Comparison of ENCODE assay signal across 15 cellular contexts in the genomic region with DNA sequence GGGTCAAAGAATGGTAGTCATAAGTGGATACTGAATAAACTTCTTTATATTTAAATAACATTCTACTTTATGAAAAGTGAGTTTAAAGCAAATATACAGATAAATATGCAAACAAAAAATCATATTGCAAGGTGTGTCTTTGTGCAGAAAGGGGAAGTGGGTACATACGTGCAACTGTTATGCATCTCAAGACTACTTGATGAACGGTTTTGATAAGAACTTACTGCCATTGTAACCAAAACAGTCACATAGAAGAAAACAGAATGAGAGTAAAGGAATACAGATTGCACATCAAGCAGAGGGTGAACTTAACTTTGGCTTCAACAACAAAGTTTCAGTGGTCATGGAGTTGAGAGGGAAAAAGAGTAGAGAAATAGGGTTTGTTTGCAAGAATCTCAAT. TPM values are rescaled to one million over a fixed set of nuclear protein-coding genes. Genes with fewer than 3 reads are reported as not detected.
DNase-seq lines count a peak whose midpoint lies in the region; ATAC-seq, FAIRE-seq and TF ChIP-seq lines count a peak whose summit lies in the region.
"Had no signal": no experiment of that assay in that cellular context is flagged by ENCODE, and none has a peak within 500 bp of the region (broad histone marks: within the 10 kb centered on the region; RNA-seq: fewer than 3 reads in every experiment).

No MANE protein-coding gene starts in this region.

- no peak overlapping the region for H3K4me3 ChIP-seq in K562
- H3K4me3 ChIP-seq: GM23338, SJSA1, spleen, tibial artery had no signal

- H3K9me3 ChIP-seq in K562 (replicated peaks; ENCODE audit: control insufficient read depth, insufficient read depth, low read depth, low read length) = no peaks in the 10 kb centered on the region
- H3K9me3 ChIP-seq: SJSA1, spleen, tibial artery had no signal

- no peaks in the 10 kb centered on the region for H3K9me1 ChIP-seq in K562 (ENCODE audit: control insufficient read depth, insufficient read depth, low read length)

- H4K20me1 ChIP-seq in K562 (replicated peaks; ENCODE audit: control insufficient read depth, insufficient read depth, low read length) = no peaks in the 10 kb centered on the region

- H3K27me3 ChIP-seq in K562 (ENCODE audit: control insufficient read depth in 2 of 2, insufficient read depth in 2 of 2, low read length in 2 of 2) = peaks cover 0 to 3% of the 10 kb centered on the region in 2 experiments; a peak in 1 of 5 replicates
- H3K27me3 ChIP-seq: spleen, tibial artery had no signal

- TF ChIP-seq POLR2A in GM18505 (IDR thresholded peaks at IDR 0.05; ENCODE audit: borderline replicate concordance, extremely low read depth, insufficient read depth, insufficient read length) (no peak), K562 (conservative IDR thresholded peaks at IDR 0.05) (no peak)

- H3K4me2 ChIP-seq in K562 (ENCODE audit: insufficient read depth, low read length) = no peak overlapping the region
- H3K4me2 ChIP-seq: GM23338 had no signal

- 0% methylated on average over 2 of the region's 2 CpGs for WGBS in K562 (ENCODE audit: insufficient coverage, low coverage, missing lambda C conversion rate)

- no peak overlapping the region for H3K27ac ChIP-seq in K562 (ENCODE audit: extremely low read depth, low read depth, low read length)
- H3K27ac ChIP-seq: SJSA1, tibial artery had no signal

- H3K4me1 ChIP-seq in K562 (replicated peaks in 1 of 2; ENCODE audit: control insufficient read depth in 2 of 2, insufficient read depth in 2 of 2, low read length in 2 of 2) = no peaks in the 10 kb centered on the region
- H3K4me1 ChIP-seq: SJSA1, tibial artery had no signal

- POLR2A ChIA-PET in K562 (lab: Yijun Ruan, JAX) = no interaction called here

- FAIRE-seq in K562 (lab: Jason Lieb, UNC) = no peak

- no peaks in the 10 kb centered on the region for H3K36me3 ChIP-seq in K562 (ENCODE audit: control insufficient read depth, insufficient read depth, low read length)
- H3K36me3 ChIP-seq: SJSA1, spleen, tibial artery had no signal

- no peaks in the 10 kb centered on the region for H3K79me2 ChIP-seq in K562 (ENCODE audit: control insufficient read depth, insufficient read depth, low read length)

- TF ChIP-seq EP300 in K562 (IDR thresholded peaks at IDR 0.05; ENCODE audit: low read length) = no peak

- no peak overlapping the region for H3K9ac ChIP-seq in K562 (ENCODE audit: insufficient read depth in 1 of 2, low read depth in 2 of 2, low read length in 2 of 2)

- no peak for TF ChIP-seq CTCF in K562 (IDR thresholded peaks at IDR 0.05 in 2 of 3, conservative IDR thresholded peaks at IDR 0.05 in 1 of 3; ENCODE audit: insufficient read depth in 2 of 3, low read depth in 1 of 3, low read length in 3 of 3)

- peak; percentile 35 for ATAC-seq in GM18505 (IDR thresholded peaks at IDR 0.05; ENCODE audit: unreplicated experiment)
- peak; percentile 42 for ATAC-seq in GM19395 (IDR thresholded peaks at IDR 0.05; ENCODE audit: unreplicated experiment)
- peak; percentile 35 for ATAC-seq in HG03521 (IDR thresholded peaks at IDR 0.05; ENCODE audit: unreplicated experiment)
- ATAC-seq in K562 = no peak
- ATAC-seq: GM23338 had no signal

- no peak for DNase-seq in K562 (ENCODE audit: extremely low read depth in 1 of 4, low spot score in 3 of 4)
- no peak for DNase-seq in Ammon's horn (ENCODE audit: low spot score)
- no peak for DNase-seq in DMS 273 (lab: John Stamatoyannopoulos, UW; ENCODE audit: unreplicated experiment)
- no peak for DNase-seq in posterior cingulate gyrus
- DNase-seq: effector CD8-positive, alpha-beta T cell; foreskin fibroblast; IMR-90; NCI-H187; spleen; tibial artery had no signal

- CTCF ChIA-PET in K562 (lab: Yijun Ruan, JAX; ENCODE audit: low intra/inter-chr PET ratio) = no interaction called here

- TF ChIP-seq RAD21 in K562 (CRISPR knock-in tag; conservative IDR thresholded peaks at IDR 0.05 in 1 of 2, IDR thresholded peaks at IDR 0.05 in 1 of 2) = no peak

- no TSS peak for BruUV-seq in K562 (replicated peaks; lab: Mats Ljungman, UMichigan)

- H2AFZ ChIP-seq in K562 (ENCODE audit: low read depth, low read length) = no peak overlapping the region
- H2AFZ ChIP-seq: GM23338 had no signal

- in situ Hi-C loops in K562 (cut with MboI) = no loop called here

- intact Hi-C loops in K562 (cut with micrococcal nuclease) = no loop called here
- intact Hi-C loops in posterior cingulate gyrus (cut with DNase I) = no loop called here

TF ChIP-seq in K562, 482 proteins besides CTCF, POLR2A, EP300 and RAD21:
- TF ChIP-seq, protein P1, sequence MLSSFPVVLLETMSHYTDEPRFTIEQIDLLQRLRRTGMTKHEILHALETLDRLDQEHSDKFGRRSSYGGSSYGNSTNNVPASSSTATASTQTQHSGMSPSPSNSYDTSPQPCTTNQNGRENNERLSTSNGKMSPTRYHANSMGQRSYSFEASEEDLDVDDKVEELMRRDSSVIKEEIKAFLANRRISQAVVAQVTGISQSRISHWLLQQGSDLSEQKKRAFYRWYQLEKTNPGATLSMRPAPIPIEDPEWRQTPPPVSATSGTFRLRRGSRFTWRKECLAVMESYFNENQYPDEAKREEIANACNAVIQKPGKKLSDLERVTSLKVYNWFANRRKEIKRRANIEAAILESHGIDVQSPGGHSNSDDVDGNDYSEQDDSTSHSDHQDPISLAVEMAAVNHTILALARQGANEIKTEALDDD (IDR thresholded peaks at IDR 0.05) = no peak
- TF ChIP-seq SPI1 (IDR thresholded peaks at IDR 0.05; ENCODE audit: borderline replicate concordance, low read depth, low read length) = peak; percentile 49; the same call in 1 of the 2 replicates

RNA-seq across cellular contexts. Expression of a gene that starts 9.9 kb away (rescaled TPM):
- not detected in 2 replicates for total RNA-seq in K562 (2011; cell fraction: chromatin; rRNA removed; ENCODE audit: low replicate concordance)
- not detected in 2 replicates for total RNA-seq in K562 (2011; cell fraction: nucleolus; rRNA removed)
- not detected in 2 replicates for total RNA-seq in K562 (2011; cell fraction: nucleoplasm; rRNA removed)
- total RNA-seq in K562 (2014; rRNA removed) = under 0.01 TPM in 1 of 2 replicates, not detected in the other
- total RNA-seq in K562 (2014; rRNA removed; fragmentation: Illumina TruSeq; extraction: Trizol) = not detected in 2 replicates
- not detected in 2 replicates for total RNA-seq in K562 (2015; rRNA removed; fragmentation: Illumina TruSeq; extraction: Trizol)
- 0.27 and 0.35 TPM in 2 replicates for total RNA-seq in K562 (2021)
- polyA plus RNA-seq in K562 (2011; rRNA removed) = not detected in 2 replicates
- polyA plus RNA-seq in K562 (2011; cell fraction: cytosol; rRNA removed) = not detected in 2 replicates
- polyA plus RNA-seq in K562 (2011; cell fraction: nucleus; rRNA removed) = not detected in 2 replicates
- polyA plus RNA-seq in K562 (2012) = 0.03 and 0.04 TPM in 2 replicates
- polyA plus RNA-seq in K562 (2014; fragmentation: Illumina TruSeq; extraction: Trizol) = 0.14 TPM in 1 of 2 replicates, not detected in the other
- not detected for polyA plus RNA-seq in K562 (2014; fragmentation: Nextera tagmentation; extraction: Ambion mirVana)
- not detected in 2 replicates for polyA plus RNA-seq in K562 (2014; rRNA removed)
- 0.21 TPM in 1 of 2 replicates, not detected in the other for polyA minus RNA-seq in K562 (2011; rRNA and poly(A)+ RNA removed)
- polyA minus RNA-seq in K562 (2011; cell fraction: cytosol; rRNA and poly(A)+ RNA removed) = not detected in 2 replicates
- not detected in 2 replicates for polyA minus RNA-seq in K562 (2011; cell fraction: nucleus; rRNA and poly(A)+ RNA removed)
